1 cellular context compared by ENCODE assay signal in the genomic region with DNA sequence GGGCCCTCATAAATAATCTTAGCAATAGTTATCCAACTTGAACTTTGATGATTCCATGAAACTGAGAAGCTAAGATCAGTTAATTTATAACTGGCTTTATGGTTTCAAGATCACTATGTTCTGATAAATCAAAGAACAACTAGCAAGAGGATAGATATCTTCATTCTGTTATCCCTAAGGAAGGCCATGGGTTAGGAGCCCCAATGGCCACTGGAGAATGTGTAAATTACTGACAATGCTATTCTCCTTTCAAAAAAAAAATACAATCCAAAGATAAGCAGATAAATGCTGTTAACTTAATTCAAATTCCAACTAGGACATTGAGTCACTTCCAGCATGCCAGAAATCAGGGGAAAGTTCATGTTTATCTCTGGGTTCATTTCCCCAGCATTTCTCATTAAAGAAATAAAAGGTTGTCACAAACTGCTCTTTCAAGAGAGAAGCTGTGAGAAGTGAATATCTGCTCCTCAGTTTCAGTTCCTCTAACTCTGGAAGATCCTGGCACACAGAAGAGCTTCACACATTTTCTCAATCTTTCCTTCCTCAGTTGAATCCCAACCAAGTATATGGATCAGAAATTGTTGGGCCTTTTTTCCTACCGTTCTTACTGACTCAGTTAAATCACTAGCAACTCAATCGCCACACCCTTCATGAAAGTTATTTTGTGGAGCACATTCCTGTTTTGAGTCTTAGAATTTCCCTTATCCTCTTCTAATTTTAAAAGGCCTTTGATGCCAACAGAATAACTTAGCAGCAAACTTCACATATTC.
TF ChIP-seq lines count a peak whose summit lies in the region.

No MANE protein-coding gene starts in this region.

TF ChIP-seq in IMR-90, 13 proteins besides CTCF, POLR2A, EP300 and RAD21:
- TF ChIP-seq, protein P1, sequence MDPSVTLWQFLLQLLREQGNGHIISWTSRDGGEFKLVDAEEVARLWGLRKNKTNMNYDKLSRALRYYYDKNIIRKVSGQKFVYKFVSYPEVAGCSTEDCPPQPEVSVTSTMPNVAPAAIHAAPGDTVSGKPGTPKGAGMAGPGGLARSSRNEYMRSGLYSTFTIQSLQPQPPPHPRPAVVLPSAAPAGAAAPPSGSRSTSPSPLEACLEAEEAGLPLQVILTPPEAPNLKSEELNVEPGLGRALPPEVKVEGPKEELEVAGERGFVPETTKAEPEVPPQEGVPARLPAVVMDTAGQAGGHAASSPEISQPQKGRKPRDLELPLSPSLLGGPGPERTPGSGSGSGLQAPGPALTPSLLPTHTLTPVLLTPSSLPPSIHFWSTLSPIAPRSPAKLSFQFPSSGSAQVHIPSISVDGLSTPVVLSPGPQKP (IDR thresholded peaks at IDR 0.05; ENCODE audit: borderline replicate concordance, low read depth, low read length), result no peak
- no peak for TF ChIP-seq NFE2L2 (IDR thresholded peaks at IDR 0.05; ENCODE audit: low read depth, low read length)
- no peak for TF ChIP-seq FOS (IDR thresholded peaks at IDR 0.05; ENCODE audit: low read depth, low read length)
- TF ChIP-seq SMC3 (IDR thresholded peaks at IDR 0.05; ENCODE audit: low read depth, low read length), result no peak
- TF ChIP-seq, protein P2, sequence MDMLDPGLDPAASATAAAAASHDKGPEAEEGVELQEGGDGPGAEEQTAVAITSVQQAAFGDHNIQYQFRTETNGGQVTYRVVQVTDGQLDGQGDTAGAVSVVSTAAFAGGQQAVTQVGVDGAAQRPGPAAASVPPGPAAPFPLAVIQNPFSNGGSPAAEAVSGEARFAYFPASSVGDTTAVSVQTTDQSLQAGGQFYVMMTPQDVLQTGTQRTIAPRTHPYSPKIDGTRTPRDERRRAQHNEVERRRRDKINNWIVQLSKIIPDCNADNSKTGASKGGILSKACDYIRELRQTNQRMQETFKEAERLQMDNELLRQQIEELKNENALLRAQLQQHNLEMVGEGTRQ (IDR thresholded peaks at IDR 0.05; ENCODE audit: low read depth, low read length), result no peak
- TF ChIP-seq CEBPB (IDR thresholded peaks at IDR 0.05; ENCODE audit: low read depth, low read length), result no peak
- TF ChIP-seq MAZ (IDR thresholded peaks at IDR 0.05; ENCODE audit: borderline replicate concordance, low read depth, low read length), result no peak
- no peak for TF ChIP-seq BHLHE40 (IDR thresholded peaks at IDR 0.05; ENCODE audit: low read depth, low read length)
- no peak for TF ChIP-seq MAFK (IDR thresholded peaks at IDR 0.05; ENCODE audit: low read depth, low read length)
- no peak for TF ChIP-seq RCOR1 (IDR thresholded peaks at IDR 0.05; ENCODE audit: insufficient replicate concordance, low read length)
- TF ChIP-seq CHD1 (IDR thresholded peaks at IDR 0.05; ENCODE audit: low read depth, low read length), result no peak
- no peak for TF ChIP-seq MXI1 (IDR thresholded peaks at IDR 0.05; ENCODE audit: borderline replicate concordance, low read depth, low read length)
- TF ChIP-seq RFX5 (IDR thresholded peaks at IDR 0.05; ENCODE audit: low read depth, low read length), result no peak
